In genomic region chr3:140509534-140509933, GRCh38 we compare ENCODE assay signal across 20 cellular contexts.
"Had no signal": no experiment of that assay in that cellular context is flagged by ENCODE, and none has a peak within 500 bp of the region (broad histone marks: within the 10 kb centered on the region; RNA-seq: fewer than 3 reads in every experiment).

No MANE protein-coding gene starts in this region.

- H3K4me3 Mint-ChIP-seq: naive thymus-derived CD4-positive, alpha-beta T cell; nephron progenitor cell; stimulated activated naive B cell treated with anti-CD40 and anti-IgM and Interleukin-4, amounts not matched to agents 10 μg/mL and 1 μg/mL and 100 μg/mL, for 72 hours; stimulated activated naive CD8-positive, alpha-beta T cell treated with anti-CD3 and anti-CD28 coated beads, Interleukin-15, amount 100 ng/mL, for 72 hours had no signal

- H3K36me3 Mint-ChIP-seq: stimulated activated naive B cell treated with anti-CD40 and anti-IgM and Interleukin-4, amounts not matched to agents 10 μg/mL and 1 μg/mL and 100 μg/mL, for 72 hours had no signal

- DNase-seq: colonic mucosa; dermis blood vessel endothelial cell; effector CD4-positive, alpha-beta T cell; gastrocnemius medialis; heart right ventricle; naive thymus-derived CD4-positive, alpha-beta T cell; nephron progenitor cell; posterior cingulate gyrus; sigmoid colon; stimulated activated CD4-positive, alpha-beta T cell treated with anti-CD3 and anti-CD28 coated beads, Interleukin-2, amount 100 ng/mL, for 24 hours; stimulated activated CD4-positive, alpha-beta T cell treated with anti-CD3 and anti-CD28 coated beads, Interleukin-4, amount 100 ng/mL, for 4 hours; stimulated activated naive B cell treated with anti-CD40 and anti-IgM and Interleukin-4, amounts not matched to agents 10 μg/mL and 1 μg/mL and 100 μg/mL, for 72 hours; stimulated activated naive CD8-positive, alpha-beta T cell treated with anti-CD3 and anti-CD28 coated beads, Interleukin-15, amount 100 ng/mL, for 72 hours; testis; upper lobe of right lung had no signal

- H3K36me3 ChIP-seq: colonic mucosa, gastrocnemius medialis, heart right ventricle, neutrophil, sigmoid colon, tibial nerve, upper lobe of right lung, vagina had no signal

- H3K27ac ChIP-seq: colonic mucosa, gastrocnemius medialis, heart right ventricle, neutrophil, sigmoid colon, skin epidermis, testis, tibial nerve, upper lobe of right lung, vagina had no signal

- ATAC-seq: esophagus mucosa; gastrocnemius medialis; heart right ventricle; naive thymus-derived CD4-positive, alpha-beta T cell; stimulated activated naive B cell treated with anti-CD40 and anti-IgM and Interleukin-4, amounts not matched to agents 10 μg/mL and 1 μg/mL and 100 μg/mL, for 72 hours; stimulated activated naive CD8-positive, alpha-beta T cell treated with anti-CD3 and anti-CD28 coated beads, Interleukin-15, amount 100 ng/mL, for 72 hours; upper lobe of right lung had no signal

- H3K27me3 ChIP-seq: colonic mucosa, gastrocnemius medialis, sigmoid colon, testis, tibial nerve, upper lobe of right lung, vagina had no signal

- H3K4me3 ChIP-seq: colonic mucosa, gastrocnemius medialis, heart right ventricle, sigmoid colon, skin epidermis, testis, tibial nerve, upper lobe of right lung, vagina had no signal

- H3K9me3 ChIP-seq: colonic mucosa, gastrocnemius medialis, neutrophil, sigmoid colon, testis, upper lobe of right lung, vagina had no signal

- H3K4me1 Mint-ChIP-seq: naive thymus-derived CD4-positive, alpha-beta T cell; stimulated activated naive B cell treated with anti-CD40 and anti-IgM and Interleukin-4, amounts not matched to agents 10 μg/mL and 1 μg/mL and 100 μg/mL, for 72 hours; stimulated activated naive CD8-positive, alpha-beta T cell treated with anti-CD3 and anti-CD28 coated beads, Interleukin-15, amount 100 ng/mL, for 72 hours had no signal

- H3K27ac Mint-ChIP-seq: naive thymus-derived CD4-positive, alpha-beta T cell; nephron progenitor cell; stimulated activated naive B cell treated with anti-CD40 and anti-IgM and Interleukin-4, amounts not matched to agents 10 μg/mL and 1 μg/mL and 100 μg/mL, for 72 hours; stimulated activated naive CD8-positive, alpha-beta T cell treated with anti-CD3 and anti-CD28 coated beads, Interleukin-15, amount 100 ng/mL, for 72 hours had no signal

- H3K4me1 ChIP-seq: colonic mucosa, gastrocnemius medialis, sigmoid colon, upper lobe of right lung, vagina had no signal

- H3K9me3 Mint-ChIP-seq: stimulated activated naive CD8-positive, alpha-beta T cell treated with anti-CD3 and anti-CD28 coated beads, Interleukin-15, amount 100 ng/mL, for 72 hours had no signal
